ENCODE assay signal across 8 cellular contexts in the genomic region with DNA sequence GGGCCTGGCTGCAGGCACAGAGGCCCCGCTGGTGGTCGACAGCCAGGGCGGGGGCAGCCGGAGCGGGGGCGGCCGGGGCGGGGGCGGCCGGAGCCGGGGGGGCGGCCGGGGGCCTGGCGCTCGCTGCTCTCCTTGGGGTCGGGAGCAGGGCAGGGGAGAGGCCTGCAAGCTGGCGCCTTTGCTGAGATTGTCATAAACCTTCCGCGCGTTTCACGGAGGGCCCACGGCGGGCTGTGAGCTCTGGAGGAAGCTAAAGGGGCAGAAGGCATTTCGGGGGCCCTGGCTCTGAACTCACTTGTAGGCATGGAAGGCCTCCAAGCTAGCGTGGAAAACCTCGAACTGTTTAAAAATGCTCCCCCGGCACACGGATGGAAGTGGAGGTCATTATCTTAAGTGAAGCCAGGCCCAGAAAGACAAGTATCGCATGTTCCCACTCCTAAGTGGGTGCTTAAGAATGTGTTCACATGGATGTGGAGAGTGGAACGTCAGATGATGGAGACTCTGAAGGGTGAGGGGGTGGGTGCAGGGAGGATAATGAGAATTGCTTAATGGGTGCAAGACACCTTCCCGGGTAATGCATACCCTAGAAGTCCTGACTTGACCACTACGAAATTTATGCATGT. TPM values are rescaled to one million over a fixed set of nuclear protein-coding genes. Genes with fewer than 3 reads are reported as not detected.
DNase-seq lines count a peak whose midpoint lies in the region; ATAC-seq and TF ChIP-seq lines count a peak whose summit lies in the region.

No MANE protein-coding gene starts in this region.

- H3K9me2 ChIP-seq in GM23338 (ENCODE audit: insufficient read depth) (no peaks in the 10 kb centered on the region), neural cell (ENCODE audit: insufficient read depth, low read length) (no peaks in the 10 kb centered on the region)

- no peaks in the 10 kb centered on the region for H3K9me3 ChIP-seq in CD4-positive, alpha-beta T cell (ENCODE audit: control insufficient read depth, low read length)
- H3K9me3 ChIP-seq in SJSA1 (replicated peaks) (no peaks in the 10 kb centered on the region), neural cell (ENCODE audit: low read length) (no peaks in the 10 kb centered on the region)

- no peaks in the 10 kb centered on the region for H3K36me3 Mint-ChIP-seq in CD4-positive, alpha-beta T cell (ENCODE audit: low read depth)
- H3K36me3 Mint-ChIP-seq in GM23338 (ENCODE audit: low read depth), result peaks cover 3% of the 10 kb centered on the region; the same call in 1 of the 3 replicates

- no peak overlapping the region for H3K27ac Mint-ChIP-seq in CD4-positive, alpha-beta T cell
- H3K27ac Mint-ChIP-seq in GM23338, result no peak overlapping the region; the same call in 1 of the 2 replicates

- no peaks in the 10 kb centered on the region for H4K20me1 ChIP-seq in GM23338 (replicated peaks; ENCODE audit: insufficient read depth)
- H4K20me1 ChIP-seq in neural cell (ENCODE audit: insufficient read depth), result no peaks in the 10 kb centered on the region

- H3K27me3 ChIP-seq in CD4-positive, alpha-beta T cell (ENCODE audit: control insufficient read depth, insufficient read depth, low read length), result peaks cover 18% of the 10 kb centered on the region
- H3K27me3 ChIP-seq in GM23338 (ENCODE audit: insufficient read depth), result peaks cover 34% of the 10 kb centered on the region
- no peaks in the 10 kb centered on the region for H3K27me3 ChIP-seq in SJSA1 (replicated peaks)
- peaks cover 7% of the 10 kb centered on the region for H3K27me3 ChIP-seq in neural cell (ENCODE audit: insufficient read depth, low read depth, low read length)

- CTCF ChIA-PET in CD4-positive, alpha-beta T cell (lab: Charles Lee), result interaction anchor here (0.8 kb wide), 1 partner anchor 16 kb away, joined by 3 read pairs; no protein-coding TSS in a partner anchor

- intact Hi-C loops in CD4-positive, alpha-beta T cell (cut with DNase I, micrococcal nuclease), result no loop called here

- H3K9me3 Mint-ChIP-seq in CD4-positive, alpha-beta T cell, result no peaks in the 10 kb centered on the region
- H3K9me3 Mint-ChIP-seq in GM23338, result no peaks in the 10 kb centered on the region

- no peak for TF ChIP-seq CTCF in CD4-positive, alpha-beta T cell (IDR thresholded peaks at IDR 0.05)
- TF ChIP-seq CTCF in GM23338 (conservative IDR thresholded peaks at IDR 0.05; ENCODE audit: low read depth in 2 of 2) (no peak), neural cell (IDR thresholded peaks at IDR 0.05; ENCODE audit: poor library complexity, severe bottlenecking) (no peak)

- no peaks in the 10 kb centered on the region for H3K36me3 ChIP-seq in GM23338 (ENCODE audit: insufficient read depth)
- no peaks in the 10 kb centered on the region for H3K36me3 ChIP-seq in SJSA1
- no peaks in the 10 kb centered on the region for H3K36me3 ChIP-seq in neural cell (ENCODE audit: insufficient read depth, low read length)

- H2AFZ ChIP-seq in GM23338 (peak overlapping the region; percentile 94), neural cell (ENCODE audit: low read depth, low read length) (no peak overlapping the region)

- no peak for TF ChIP-seq POLR2A in erythroblast (IDR thresholded peaks at IDR 0.05; ENCODE audit: low read length)

- H3K4me3 ChIP-seq in GM23338 (peak overlapping the region; percentile 72), SJSA1 (peak overlapping the region; percentile 88), neural cell (ENCODE audit: low read length) (peak overlapping the region; percentile 65)

- peaks cover 15% of the 10 kb centered on the region for H3K4me1 ChIP-seq in GM23338 (ENCODE audit: insufficient read depth)
- H3K4me1 ChIP-seq in SJSA1 (replicated peaks), result peaks cover 52% of the 10 kb centered on the region

- POLR2A ChIA-PET in CD4-positive, alpha-beta T cell (lab: Charles Lee), result interaction anchor here (1.2 to 4.1 kb wide), 2 partner anchors 24 to 31 kb away, joined by 3 to 28 read pairs; a partner anchor contains a TSS

- no peak for DNase-seq in CD4-positive, alpha-beta T cell
- DNase-seq in GM23338 (ENCODE audit: low spot score), result no peak
- peak in 1 of 2 experiments; percentile 44 for DNase-seq in SJSA1 (ENCODE audit: low read depth in 1 of 2, low spot score in 2 of 2)
- peak; percentile 56 to 59 for DNase-seq in erythroblast (lab: John Stamatoyannopoulos, UW)
- DNase-seq in foreskin melanocyte, result no peak

- peak overlapping the region; percentile 22 for H3K4me3 Mint-ChIP-seq in CD4-positive, alpha-beta T cell
- H3K4me3 Mint-ChIP-seq in GM23338, result peak overlapping the region; percentile 87

- no peak for TF ChIP-seq RAD21 in neural cell (conservative IDR thresholded peaks at IDR 0.05)

- peaks cover 25% of the 10 kb centered on the region for H3K4me1 Mint-ChIP-seq in CD4-positive, alpha-beta T cell (ENCODE audit: low read depth)
- peaks cover 13% of the 10 kb centered on the region for H3K4me1 Mint-ChIP-seq in GM23338

- H3F3A ChIP-seq in GM23338 (replicated peaks; ENCODE audit: low read depth), result 0 out of 2 replicates have a peak, but pooled peaks cover 10% of the 10 kb centered on the region
- H3F3A ChIP-seq in neural cell (ENCODE audit: insufficient read depth, low read length, poor library complexity, severe bottlenecking), result no peaks in the 10 kb centered on the region

- no peak for ATAC-seq in CD4-positive, alpha-beta T cell (ENCODE audit: poor library complexity)
- ATAC-seq in GM23338 (no peak), GM21786 (IDR thresholded peaks at IDR 0.05; ENCODE audit: unreplicated experiment) (no peak), GM19324 (IDR thresholded peaks at IDR 0.05; ENCODE audit: low FRiP score, unreplicated experiment) (no peak)

- peaks cover 37% of the 10 kb centered on the region for H3K27me3 Mint-ChIP-seq in CD4-positive, alpha-beta T cell
- H3K27me3 Mint-ChIP-seq in GM23338 (ENCODE audit: insufficient read depth, low read depth, poor library complexity), result peaks cover 36% of the 10 kb centered on the region

- H3K79me2 ChIP-seq in GM23338 (replicated peaks; ENCODE audit: insufficient read depth) (peaks cover 18% of the 10 kb centered on the region), neural cell (replicated peaks; ENCODE audit: insufficient read depth, low read length) (no peaks in the 10 kb centered on the region)

- H3K4me2 ChIP-seq in GM23338 (peak overlapping the region; percentile 91), neural cell (ENCODE audit: low read length) (no peak overlapping the region)

- TF ChIP-seq EP300 in neural cell (conservative IDR thresholded peaks at IDR 0.05; ENCODE audit: poor library complexity, severe bottlenecking), result no peak

- H3K9ac ChIP-seq in neural cell (ENCODE audit: low read length), result peak overlapping the region; percentile 26

- H3K27ac ChIP-seq in CD4-positive, alpha-beta T cell (ENCODE audit: low read depth, low read length), result no peak overlapping the region
- H3K27ac ChIP-seq in GM23338 (ENCODE audit: low read depth) (no peak overlapping the region), SJSA1 (peak overlapping the region; percentile 88), neural cell (ENCODE audit: low read length) (no peak overlapping the region)

TF ChIP-seq in GM23338, 12 proteins besides CTCF, POLR2A, EP300 and RAD21 (continues in another document):
- TF ChIP-seq, protein P1, sequence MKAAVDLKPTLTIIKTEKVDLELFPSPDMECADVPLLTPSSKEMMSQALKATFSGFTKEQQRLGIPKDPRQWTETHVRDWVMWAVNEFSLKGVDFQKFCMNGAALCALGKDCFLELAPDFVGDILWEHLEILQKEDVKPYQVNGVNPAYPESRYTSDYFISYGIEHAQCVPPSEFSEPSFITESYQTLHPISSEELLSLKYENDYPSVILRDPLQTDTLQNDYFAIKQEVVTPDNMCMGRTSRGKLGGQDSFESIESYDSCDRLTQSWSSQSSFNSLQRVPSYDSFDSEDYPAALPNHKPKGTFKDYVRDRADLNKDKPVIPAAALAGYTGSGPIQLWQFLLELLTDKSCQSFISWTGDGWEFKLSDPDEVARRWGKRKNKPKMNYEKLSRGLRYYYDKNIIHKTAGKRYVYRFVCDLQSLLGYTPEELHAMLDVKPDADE (IDR thresholded peaks at IDR 0.05), result no peak
- TF ChIP-seq ZNF114 (CRISPR knock-in tag; IDR thresholded peaks at IDR 0.05) (no peak), NANOG (IDR thresholded peaks at IDR 0.05; ENCODE audit: borderline replicate concordance) (no peak)

TF ChIP-seq in neural cell, 6 proteins besides CTCF, POLR2A, EP300 and RAD21 (continues in another document):
- no peak for TF ChIP-seq TAF1 (IDR thresholded peaks at IDR 0.05; ENCODE audit: low read depth)
- no peak for TF ChIP-seq SMC3 (conservative IDR thresholded peaks at IDR 0.05; ENCODE audit: poor library complexity)
- TF ChIP-seq EZH2 (IDR thresholded peaks at IDR 0.05; ENCODE audit: borderline replicate concordance, insufficient read depth, low read length, poor library complexity, severe bottlenecking), result no peak

RNA-seq across cellular contexts. Expression of a gene that starts 0.6 kb away (rescaled TPM):
- total RNA-seq in CD4-positive, alpha-beta T cell, result under 1 TPM in 1 of 2 experiments, not detected in 1; 0.22 TPM
- total RNA-seq in GM23338 (2014; rRNA removed; shearing (Covaris generic)), result 13.0 and 15.8 TPM in 2 replicates
- 6.5 and 7.0 TPM in 2 replicates for polyA plus RNA-seq in GM23338 (2016; fragmentation: Nextera tagmentation; extraction: Ambion mirVana)
- 7.7 and 8.7 TPM in 2 replicates for total RNA-seq in SJSA1 (2014; rRNA removed; shearing (Covaris generic))
- 1.1 and 9.7 TPM in 2 replicates for polyA plus RNA-seq in neural cell
- polyA minus RNA-seq in neural cell, result 0.23 and 0.73 TPM in 2 replicates

RNA-seq across cellular contexts. Expression of a gene that starts 31.3 kb away (rescaled TPM):
- 10 to 100 TPM; 40.4 to 46.8 TPM for total RNA-seq in CD4-positive, alpha-beta T cell
- total RNA-seq in GM23338 (2014; rRNA removed; shearing (Covaris generic)), result 94.9 and 105 TPM in 2 replicates
- polyA plus RNA-seq in GM23338 (2016; fragmentation: Nextera tagmentation; extraction: Ambion mirVana) (47.5 and 50.3 TPM in 2 replicates), neural cell (43.2 and 49.4 TPM in 2 replicates)
- total RNA-seq in SJSA1 (2014; rRNA removed; shearing (Covaris generic)), result 65.9 and 68.5 TPM in 2 replicates
- polyA minus RNA-seq in neural cell, result 45.0 and 59.4 TPM in 2 replicates

Comparison
In these comparisons a context has a peak if more than half of its experiments do, and no peak if none do; other contexts are left out.
1. DNase-seq: peak in erythroblast (2 of 2); none in CD4-positive, alpha-beta T cell (0 of 10), GM23338 (single experiment) and foreskin melanocyte (single experiment).
2. Peak in every context shown above with its lines, with median percentiles within 50 percentile points of each other: H3K4me3 ChIP-seq.